Comparison of ENCODE assay signal across 10 cellular contexts in genomic region chr5:140840978-140841962, GRCh38. TPM values are rescaled to one million over a fixed set of nuclear protein-coding genes. Genes with fewer than 3 reads are reported as not detected.
DNase-seq lines count a peak whose midpoint lies in the region; ATAC-seq and TF ChIP-seq lines count a peak whose summit lies in the region.
"Had no signal": no experiment of that assay in that cellular context is flagged by ENCODE, and none has a peak within 500 bp of the region (broad histone marks: within the 10 kb centered on the region; RNA-seq: fewer than 3 reads in every experiment).

TSS of gene PCDHA8 (plus strand) at chr5:140841187. CDS start at chr5:140841322, 135 bp downstream.

- H4K20me1 ChIP-seq in smooth muscle cell (ENCODE audit: low read depth): no peaks in the 10 kb centered on the region

- no peaks in the 10 kb centered on the region for H3K27me3 Mint-ChIP-seq in activated naive CD8-positive, alpha-beta T cell treated with anti-CD3 and anti-CD28 coated beads, Interleukin-2, amount 10 ng/mL, durations not matched to agents 7 days and 5 days
- H3K27me3 Mint-ChIP-seq in activated naive CD8-positive, alpha-beta T cell treated with anti-CD3 and anti-CD28 coated beads for 36 hours: peaks cover 56% of the 10 kb centered on the region

- WGBS in ectodermal cell, 2 experiments: 88 to 89% methylated on average over 47 of the region's 47 CpGs
- WGBS in smooth muscle cell (ENCODE audit: low lambda C conversion rate): 69% methylated on average over 47 of the region's 47 CpGs

- no peak within 1 kb of the TSS for H3K4me2 ChIP-seq in smooth muscle cell

- DNase-seq in activated naive CD8-positive, alpha-beta T cell treated with anti-CD3 and anti-CD28 coated beads, Interleukin-2, amount 10 ng/mL, durations not matched to agents 7 days and 5 days: no peak
- no peak for DNase-seq in activated naive CD8-positive, alpha-beta T cell treated with anti-CD3 and anti-CD28 coated beads for 36 hours
- peak; percentile 88 for DNase-seq in NCI-H748 (lab: John Stamatoyannopoulos, UW; ENCODE audit: unreplicated experiment)
- DNase-seq in superior temporal gyrus (ENCODE audit: extremely low spot score): peak; percentile 80
- no peak for DNase-seq in GM03348 (ENCODE audit: low spot score)
- DNase-seq in smooth muscle cell (lab: John Stamatoyannopoulos, UW; ENCODE audit: unreplicated experiment): no peak
- no peak for DNase-seq in mucosa of gallbladder (ENCODE audit: low spot score)
- DNase-seq: activated B cell treated with CpG ODN at 0.5 μM for 24 hours, retina had no signal

- no peak within 1 kb of the TSS for H3K9ac ChIP-seq in smooth muscle cell (ENCODE audit: low read depth)

- no peaks in the 10 kb centered on the region for H3K4me1 Mint-ChIP-seq in activated naive CD8-positive, alpha-beta T cell treated with anti-CD3 and anti-CD28 coated beads, Interleukin-2, amount 10 ng/mL, durations not matched to agents 7 days and 5 days
- H3K4me1 Mint-ChIP-seq in activated naive CD8-positive, alpha-beta T cell treated with anti-CD3 and anti-CD28 coated beads for 36 hours: no peaks in the 10 kb centered on the region
- H3K4me1 Mint-ChIP-seq: activated B cell treated with CpG ODN at 0.5 μM for 24 hours had no signal

- no peak for ATAC-seq in activated naive CD8-positive, alpha-beta T cell treated with anti-CD3 and anti-CD28 coated beads, Interleukin-2, amount 10 ng/mL, durations not matched to agents 7 days and 5 days (ENCODE audit: low read depth)

- TF ChIP-seq CTCF in smooth muscle cell (IDR thresholded peaks at IDR 0.05; ENCODE audit: borderline replicate concordance, insufficient read depth, poor library complexity, severe bottlenecking): no peak

- no peaks in the 10 kb centered on the region for H3K36me3 Mint-ChIP-seq in activated naive CD8-positive, alpha-beta T cell treated with anti-CD3 and anti-CD28 coated beads, Interleukin-2, amount 10 ng/mL, durations not matched to agents 7 days and 5 days
- peaks cover 5% of the 10 kb centered on the region for H3K36me3 Mint-ChIP-seq in activated naive CD8-positive, alpha-beta T cell treated with anti-CD3 and anti-CD28 coated beads for 36 hours

- H3F3A ChIP-seq in smooth muscle cell (ENCODE audit: low read depth): no peaks in the 10 kb centered on the region

- H3K4me3 ChIP-seq in ectodermal cell (ENCODE audit: insufficient read depth, low read depth, low read length) (peak within 1 kb of the TSS; percentile 22), smooth muscle cell (no peak within 1 kb of the TSS)

- H2AFZ ChIP-seq in smooth muscle cell (ENCODE audit: low read depth): no peak within 1 kb of the TSS

- POLR2A ChIA-PET in activated naive CD8-positive, alpha-beta T cell treated with anti-CD3 and anti-CD28 coated beads, Interleukin-2, amount 10 ng/mL, durations not matched to agents 7 days and 5 days (lab: Charles Lee): no interaction called here

- no peaks in the 10 kb centered on the region for H3K4me1 ChIP-seq in ectodermal cell (ENCODE audit: control insufficient read depth, insufficient read depth, low read length)
- H3K4me1 ChIP-seq in smooth muscle cell (ENCODE audit: low read depth): no peaks in the 10 kb centered on the region

- no peaks in the 10 kb centered on the region for H3K79me2 ChIP-seq in smooth muscle cell (ENCODE audit: low read depth)

- H3K36me3 ChIP-seq in ectodermal cell (ENCODE audit: control insufficient read depth, insufficient read depth, low read length) (no peaks in the 10 kb centered on the region), smooth muscle cell (ENCODE audit: low read depth) (no peaks in the 10 kb centered on the region)

- H3K27me3 ChIP-seq in ectodermal cell (ENCODE audit: control insufficient read depth, insufficient read depth, low read length, poor library complexity, severe bottlenecking): no peaks in the 10 kb centered on the region
- H3K27me3 ChIP-seq in smooth muscle cell (ENCODE audit: low read depth): no peaks in the 10 kb centered on the region

- no peak within 1 kb of the TSS for H3K4me3 Mint-ChIP-seq in activated naive CD8-positive, alpha-beta T cell treated with anti-CD3 and anti-CD28 coated beads, Interleukin-2, amount 10 ng/mL, durations not matched to agents 7 days and 5 days
- H3K4me3 Mint-ChIP-seq in activated naive CD8-positive, alpha-beta T cell treated with anti-CD3 and anti-CD28 coated beads for 36 hours: no peak within 1 kb of the TSS
- H3K4me3 Mint-ChIP-seq: activated B cell treated with CpG ODN at 0.5 μM for 24 hours had no signal

- H3K9me3 ChIP-seq in ectodermal cell (ENCODE audit: control insufficient read depth, low read length) (peaks cover 2% of the 10 kb centered on the region), smooth muscle cell (replicated peaks; ENCODE audit: low read depth) (no peaks in the 10 kb centered on the region)

- H3K9me3 Mint-ChIP-seq in activated naive CD8-positive, alpha-beta T cell treated with anti-CD3 and anti-CD28 coated beads, Interleukin-2, amount 10 ng/mL, durations not matched to agents 7 days and 5 days: peaks cover 10% of the 10 kb centered on the region
- H3K9me3 Mint-ChIP-seq in activated naive CD8-positive, alpha-beta T cell treated with anti-CD3 and anti-CD28 coated beads for 36 hours: peaks cover 17% of the 10 kb centered on the region

- peak within 1 kb of the TSS; percentile 25 for H3K27ac Mint-ChIP-seq in activated naive CD8-positive, alpha-beta T cell treated with anti-CD3 and anti-CD28 coated beads, Interleukin-2, amount 10 ng/mL, durations not matched to agents 7 days and 5 days
- no peak within 1 kb of the TSS for H3K27ac Mint-ChIP-seq in activated naive CD8-positive, alpha-beta T cell treated with anti-CD3 and anti-CD28 coated beads for 36 hours
- H3K27ac Mint-ChIP-seq: activated B cell treated with CpG ODN at 0.5 μM for 24 hours had no signal

- H3K27ac ChIP-seq in ectodermal cell (ENCODE audit: insufficient read depth, low read depth, low read length, poor library complexity, severe bottlenecking): no peak within 1 kb of the TSS
- H3K27ac ChIP-seq in smooth muscle cell (ENCODE audit: low read depth): no peak within 1 kb of the TSS

RNA-seq across cellular contexts. Expression of gene PCDHA8, which starts in this region (rescaled TPM):
- total RNA-seq in activated naive CD8-positive, alpha-beta T cell treated with anti-CD3 and anti-CD28 coated beads, Interleukin-2, amount 10 ng/mL, durations not matched to agents 7 days and 5 days: not detected
- not detected for total RNA-seq in activated naive CD8-positive, alpha-beta T cell treated with anti-CD3 and anti-CD28 coated beads for 36 hours
- 0.30 TPM for polyA plus RNA-seq in ectodermal cell (2013, experiment 1 of 4)
- 0.44 TPM for polyA plus RNA-seq in ectodermal cell (2013, experiment 2 of 4)
- polyA plus RNA-seq in ectodermal cell (2013, experiment 3 of 4): 0.27 TPM
- 0.36 TPM for polyA plus RNA-seq in ectodermal cell (2013, experiment 4 of 4)
- total RNA-seq in smooth muscle cell: 0.40 and 0.94 TPM in 2 replicates
- 0.40 and 0.45 TPM in 2 replicates for polyA plus RNA-seq in smooth muscle cell
- 0.49 TPM for total RNA-seq in mucosa of gallbladder
- total RNA-seq: activated B cell treated with CpG ODN at 0.5 μM for 24 hours had no signal

Comparison
In these comparisons a context has a peak if more than half of its experiments do, and no peak if none do; other contexts are left out.
1. DNase-seq: peak in NCI-H748 (single experiment) and superior temporal gyrus (single experiment); none in activated naive CD8-positive, alpha-beta T cell treated with anti-CD3 and anti-CD28 coated beads, Interleukin-2, amount 10 ng/mL, durations not matched to agents 7 days and 5 days (single experiment), activated naive CD8-positive, alpha-beta T cell treated with anti-CD3 and anti-CD28 coated beads for 36 hours (single experiment), GM03348 (single experiment), smooth muscle cell (single experiment) and mucosa of gallbladder (single experiment).